Comparison of ENCODE assay signal across 15 cellular contexts in genomic region chr7:66500087-66500486, GRCh38.
A peak's percentile ranks its signal among the peaks of the same experiment; 100 is the strongest.
DNase-seq lines count a peak whose midpoint lies in the region; ATAC-seq and TF ChIP-seq lines count a peak whose summit lies in the region.
"Had no signal": no experiment of that assay in that cellular context is flagged by ENCODE, and none has a peak within 500 bp of the region (broad histone marks: within the 10 kb centered on the region; RNA-seq: fewer than 3 reads in every experiment).

No MANE protein-coding gene starts in this region.

- no peaks in the 10 kb centered on the region for H4K20me1 ChIP-seq in mammary epithelial cell (ENCODE audit: insufficient read depth, low read length)

- no peak overlapping the region for H3K27ac Mint-ChIP-seq in activated naive CD4-positive, alpha-beta T cell treated with anti-CD3 and anti-CD28 coated beads, Interleukin-2, amount 50 U/mL, for 72 hours

- H3K9me3 ChIP-seq in upper lobe of right lung (no peaks in the 10 kb centered on the region), mammary epithelial cell (replicated peaks; ENCODE audit: insufficient read depth, low read length) (no peaks in the 10 kb centered on the region)

- no TSS peak for BruUV-seq in mammary epithelial cell (replicated peaks; lab: Mats Ljungman, UMichigan)

- no peak for TF ChIP-seq CTCF in foreskin keratinocyte (conservative IDR thresholded peaks at IDR 0.05)
- TF ChIP-seq CTCF in upper lobe of right lung (IDR thresholded peaks at IDR 0.05): no peak
- TF ChIP-seq CTCF in mammary epithelial cell (conservative IDR thresholded peaks at IDR 0.05 in 1 of 2, IDR thresholded peaks at IDR 0.05 in 1 of 2; ENCODE audit: extremely low read depth in 1 of 2, insufficient read depth in 1 of 2, low read depth in 1 of 2, low read length in 2 of 2): no peak

- no peak for DNase-seq in activated naive CD4-positive, alpha-beta T cell treated with anti-CD3 and anti-CD28 coated beads, Interleukin-2, amount 50 U/mL, for 72 hours (ENCODE audit: low spot score in 2 of 2)
- DNase-seq in activated naive CD4-positive, alpha-beta T cell (lab: John Stamatoyannopoulos, UW): no peak
- DNase-seq in OCI-M1 (lab: John Stamatoyannopoulos, UW) (peak; percentile 59), foreskin keratinocyte (no peak), upper lobe of right lung (peak; percentile 17), NOMO-1 (lab: John Stamatoyannopoulos, UW; ENCODE audit: unreplicated experiment in 2 of 2) (no peak), mammary epithelial cell (no peak)
- DNase-seq: activated CD4-positive, alpha-beta T cell treated with anti-CD3 and anti-CD28 coated beads for 1 hour; AML-193; NCI-H2081; stimulated activated CD4-positive, alpha-beta T cell treated with anti-CD3 and anti-CD28 coated beads, Interleukin-2, amount 100 ng/mL, for 48 hours; stimulated activated naive CD4-positive, alpha-beta T cell treated with Interleukin-2 at 50 U/mL for 16 hours had no signal

- dilution Hi-C loops in mammary epithelial cell (cut with HindIII; ENCODE audit: low sequenced_read_pairs): no loop called here

- H3K4me1 ChIP-seq in foreskin keratinocyte (no peaks in the 10 kb centered on the region), upper lobe of right lung (no peaks in the 10 kb centered on the region), mammary epithelial cell (ENCODE audit: insufficient read depth, low read length) (no peaks in the 10 kb centered on the region)
- H3K4me1 ChIP-seq: parathyroid adenoma had no signal

- in situ Hi-C loops in mammary epithelial cell (cut with MboI; ENCODE audit: low sequenced_read_pairs in 2 of 2): no loop called here

- H3K4me2 ChIP-seq in mammary epithelial cell (ENCODE audit: insufficient read depth, low read depth, low read length): no peak overlapping the region
- H3K4me2 ChIP-seq: KMS-11 had no signal

- no peaks in the 10 kb centered on the region for H3K79me2 ChIP-seq in mammary epithelial cell (ENCODE audit: insufficient read depth, low read length)
- H3K79me2 ChIP-seq: parathyroid adenoma had no signal

- H3K27ac ChIP-seq in foreskin keratinocyte (no peak overlapping the region), upper lobe of right lung (no peak overlapping the region), mammary epithelial cell (ENCODE audit: insufficient read depth, low read depth, low read length) (no peak overlapping the region)
- H3K27ac ChIP-seq: KMS-11, parathyroid adenoma had no signal

- H3K27me3 ChIP-seq in foreskin keratinocyte: no peaks in the 10 kb centered on the region
- H3K27me3 ChIP-seq in upper lobe of right lung: no peaks in the 10 kb centered on the region
- H3K27me3 ChIP-seq in mammary epithelial cell (ENCODE audit: insufficient read depth, low read length): no peaks in the 10 kb centered on the region

- no peak overlapping the region for H3K9ac ChIP-seq in mammary epithelial cell (ENCODE audit: insufficient read depth, low read length)
- H3K9ac ChIP-seq: KMS-11, parathyroid adenoma had no signal

- no peaks in the 10 kb centered on the region for H3K36me3 ChIP-seq in upper lobe of right lung
- no peaks in the 10 kb centered on the region for H3K36me3 ChIP-seq in mammary epithelial cell (ENCODE audit: insufficient read depth, low read length)

- CTCF ChIA-PET in mammary epithelial cell (lab: Charles Lee; ENCODE audit: low non-redundant PET): no interaction called here

- no peaks in the 10 kb centered on the region for H3K9me3 Mint-ChIP-seq in activated naive CD4-positive, alpha-beta T cell treated with anti-CD3 and anti-CD28 coated beads, Interleukin-2, amount 50 U/mL, for 72 hours

- no peak overlapping the region for H2AFZ ChIP-seq in mammary epithelial cell (ENCODE audit: low read depth, low read length)
- H2AFZ ChIP-seq: parathyroid adenoma had no signal

- H3K4me3 ChIP-seq in upper lobe of right lung (no peak overlapping the region), mammary epithelial cell (replicated peaks in 1 of 3; ENCODE audit: insufficient read depth in 1 of 3, low read depth in 2 of 3, low read length in 3 of 3) (no peak overlapping the region)

- WGBS in mammary epithelial cell (ENCODE audit: low coverage, missing lambda C conversion rate): 85% methylated on average over 3 of the region's 3 CpGs

- ATAC-seq in activated naive CD4-positive, alpha-beta T cell treated with anti-CD3 and anti-CD28 coated beads, Interleukin-2, amount 50 U/mL, for 72 hours: peak; percentile 67 to 94
- ATAC-seq in foreskin keratinocyte: peak; percentile 51
- ATAC-seq in upper lobe of right lung: peak; percentile 32
- no peak for ATAC-seq in GM21825 (IDR thresholded peaks at IDR 0.05; ENCODE audit: unreplicated experiment)

- H3K36me3 Mint-ChIP-seq in activated naive CD4-positive, alpha-beta T cell treated with anti-CD3 and anti-CD28 coated beads, Interleukin-2, amount 50 U/mL, for 72 hours: no peaks in the 10 kb centered on the region

- intact Hi-C loops in upper lobe of right lung (cut with DNase I): no loop called here
- intact Hi-C loops in mammary epithelial cell (cut with micrococcal nuclease): no loop called here

Comparison
In these comparisons a context has a peak if more than half of its experiments do, and no peak if none do; other contexts are left out.
1. DNase-seq: peak in OCI-M1 (single experiment) and upper lobe of right lung (single experiment); none in activated naive CD4-positive, alpha-beta T cell treated with anti-CD3 and anti-CD28 coated beads, Interleukin-2, amount 50 U/mL, for 72 hours (0 of 2), activated naive CD4-positive, alpha-beta T cell (0 of 4), foreskin keratinocyte (0 of 2), NOMO-1 (0 of 2) and mammary epithelial cell (single experiment).